ENCODE assay signal across 8 cellular contexts in the genomic region with DNA sequence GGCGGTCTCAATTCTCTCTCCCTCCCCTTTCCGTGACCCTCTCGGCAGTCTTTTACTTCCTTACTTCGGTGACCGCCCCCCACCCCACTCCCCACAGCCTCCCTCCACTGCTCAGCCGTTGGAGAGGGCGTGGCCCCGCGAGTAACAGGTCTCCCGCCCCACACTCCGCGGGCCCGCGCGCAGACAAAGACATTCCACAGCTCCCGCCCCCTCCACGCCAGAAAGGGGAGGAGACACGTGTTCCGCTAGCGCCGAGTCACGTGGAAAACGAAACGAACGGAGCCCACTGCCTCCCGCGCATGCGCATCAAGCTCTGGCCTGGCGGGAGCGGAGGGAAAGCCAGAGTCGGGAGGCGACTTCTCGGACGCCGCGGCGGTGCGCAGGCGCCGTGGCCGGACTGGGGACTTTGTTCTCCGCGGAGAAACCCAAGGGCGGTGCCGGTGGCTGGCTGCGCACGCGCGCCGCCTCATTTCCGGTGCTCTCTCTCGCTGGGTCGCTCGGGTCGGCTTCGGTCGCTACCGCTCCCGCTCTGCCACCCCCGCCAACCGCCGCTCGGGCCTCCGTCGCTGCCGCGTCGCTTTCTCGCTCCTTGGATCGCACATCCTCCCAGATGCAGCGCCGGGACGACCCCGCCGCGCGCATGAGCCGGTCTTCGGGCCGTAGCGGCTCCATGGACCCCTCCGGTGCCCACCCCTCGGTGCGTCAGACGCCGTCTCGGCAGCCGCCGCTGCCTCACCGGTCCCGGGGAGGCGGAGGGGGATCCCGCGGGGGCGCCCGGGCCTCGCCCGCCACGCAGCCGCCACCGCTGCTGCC. TPM values are rescaled to one million over a fixed set of nuclear protein-coding genes. Genes with fewer than 3 reads are reported as not detected.
DNase-seq lines count a peak whose midpoint lies in the region; ATAC-seq and TF ChIP-seq lines count a peak whose summit lies in the region.

A gene with protein sequence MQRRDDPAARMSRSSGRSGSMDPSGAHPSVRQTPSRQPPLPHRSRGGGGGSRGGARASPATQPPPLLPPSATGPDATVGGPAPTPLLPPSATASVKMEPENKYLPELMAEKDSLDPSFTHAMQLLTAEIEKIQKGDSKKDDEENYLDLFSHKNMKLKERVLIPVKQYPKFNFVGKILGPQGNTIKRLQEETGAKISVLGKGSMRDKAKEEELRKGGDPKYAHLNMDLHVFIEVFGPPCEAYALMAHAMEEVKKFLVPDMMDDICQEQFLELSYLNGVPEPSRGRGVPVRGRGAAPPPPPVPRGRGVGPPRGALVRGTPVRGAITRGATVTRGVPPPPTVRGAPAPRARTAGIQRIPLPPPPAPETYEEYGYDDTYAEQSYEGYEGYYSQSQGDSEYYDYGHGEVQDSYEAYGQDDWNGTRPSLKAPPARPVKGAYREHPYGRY (plus strand): TSS at position 483 of the 813 bp plus-strand sequence. CDS start 128 bp downstream, at position 611.

- H3K36me3 ChIP-seq in heart right ventricle (peaks cover 0 to 20% (median 0%) of the 10 kb centered on the region in 9 donors), upper lobe of left lung (peaks cover 0 to 2% (median 0%) of the 10 kb centered on the region in 4 donors)

- H3K4me1 ChIP-seq in heart right ventricle (peaks cover 0 to 50% (median 45%) of the 10 kb centered on the region in 9 donors), upper lobe of left lung (peaks cover 19 to 40% (median 22%) of the 10 kb centered on the region in 4 donors)

- intact Hi-C loops in T-helper 1 cell treated with Interleukin-12 subunit alpha and Interleukin-12 subunit beta and Interleukin-4 antibody, amounts not matched to agents 30 ng/mL and 1 ng/mL, for 36 hours (cut with micrococcal nuclease) = loop anchor here (1.0 to 10.0 kb wide), 11 partner anchors 31 to 1295 kb away; a partner anchor contains a TSS
- intact Hi-C loops in heart right ventricle (cut with DNase I) (loop anchor here in 3 of 10 donors (5.0 to 10.0 kb wide), 2 partner anchors 51 to 59 kb away; a partner anchor contains a TSS), posterior cingulate gyrus (cut with DNase I) (loop anchor here (1.0 to 2.0 kb wide), 2 partner anchors 59 to 75 kb away; a partner anchor contains a TSS)

- ATAC-seq in HG02870 (IDR thresholded peaks at IDR 0.05; ENCODE audit: unreplicated experiment) (peak; percentile 76), heart right ventricle (peak; percentile 95 to 98 (median 96)), upper lobe of left lung (ENCODE audit: low FRiP score in 2 of 2) (peak; percentile 97)

- DNase-seq in GM13976 (ENCODE audit: low spot score) (peak; percentile 100), NCI-H146 treated with DMSO at 0.1 percent for 48 hours (lab: John Stamatoyannopoulos, UW; ENCODE audit: unreplicated experiment) (peak; percentile 87), amniotic epithelial cell (ENCODE audit: low read depth) (peak; percentile 96), heart right ventricle (peak; percentile 99), posterior cingulate gyrus (peak; percentile 96 to 100 (median 98)), upper lobe of left lung (peak; percentile 98 to 100)

- peak; percentile 65 to 95 (median 93) for TF ChIP-seq POLR2A in upper lobe of left lung (IDR thresholded peaks at IDR 0.05)

- TF ChIP-seq EP300 in upper lobe of left lung (IDR thresholded peaks at IDR 0.05) = peak in 1 of 4 donors; percentile 15

- TF ChIP-seq CTCF in GM13976 (IDR thresholded peaks at IDR 0.05; ENCODE audit: borderline replicate concordance, control extremely low read depth, extremely low read depth, insufficient read depth, missing control alignments) (no peak), heart right ventricle (IDR thresholded peaks at IDR 0.05) (no peak), upper lobe of left lung (IDR thresholded peaks at IDR 0.05) (peak in 2 of 6 experiments; percentile 4 to 15)

- H3K4me3 ChIP-seq in heart right ventricle = peak within 1 kb of the TSS; percentile 76 to 100 (median 96)
- peak within 1 kb of the TSS; percentile 71 to 100 (median 90) for H3K4me3 ChIP-seq in upper lobe of left lung

- peak within 1 kb of the TSS; percentile 93 to 100 (median 100) for H3K27ac ChIP-seq in heart right ventricle
- peak within 1 kb of the TSS; percentile 98 to 100 (median 99) for H3K27ac ChIP-seq in upper lobe of left lung

- in situ Hi-C loops in GM13976 (cut with MboI; ENCODE audit: low sequenced_read_pairs, unreplicated experiment) = no loop called here

- 1% methylated on average over 100 to 101 of the region's 101 CpGs for WGBS in heart right ventricle, 2 donors
- WGBS in upper lobe of left lung, 2 donors = 0% methylated on average over 9 to 55 of the region's 101 CpGs

- H3K27me3 ChIP-seq in heart right ventricle (no peaks in the 10 kb centered on the region), upper lobe of left lung (no peaks in the 10 kb centered on the region)

- H3K9me3 ChIP-seq in heart right ventricle (no peaks in the 10 kb centered on the region), upper lobe of left lung (no peaks in the 10 kb centered on the region)

RNA-seq across cellular contexts. Expression of the gene that starts here (rescaled TPM):
- total RNA-seq in T-helper 1 cell treated with Interleukin-12 subunit alpha and Interleukin-12 subunit beta and Interleukin-4 antibody, amounts not matched to agents 30 ng/mL and 1 ng/mL, for 36 hours = 154 and 158 TPM in 2 replicates
- total RNA-seq in heart right ventricle (10 to 100 TPM; 64.6 to 78.3 (median 67.1) TPM), upper lobe of left lung (100 to 1,000 TPM in 1 of 6 donors, 10 to 100 TPM in 5; 52.4 to 101 (median 91.9) TPM)
- 10 to 100 TPM; 33.2 to 41.2 TPM for polyA plus RNA-seq in heart right ventricle

Comparison
In these comparisons a context has a peak if more than half of its experiments do, and no peak if none do; other contexts are left out.
1. Peak in every context shown above with its lines: DNase-seq, ATAC-seq, H3K4me3 ChIP-seq and H3K27ac ChIP-seq.